18 cellular contexts compared by ENCODE assay signal in the genomic region with DNA sequence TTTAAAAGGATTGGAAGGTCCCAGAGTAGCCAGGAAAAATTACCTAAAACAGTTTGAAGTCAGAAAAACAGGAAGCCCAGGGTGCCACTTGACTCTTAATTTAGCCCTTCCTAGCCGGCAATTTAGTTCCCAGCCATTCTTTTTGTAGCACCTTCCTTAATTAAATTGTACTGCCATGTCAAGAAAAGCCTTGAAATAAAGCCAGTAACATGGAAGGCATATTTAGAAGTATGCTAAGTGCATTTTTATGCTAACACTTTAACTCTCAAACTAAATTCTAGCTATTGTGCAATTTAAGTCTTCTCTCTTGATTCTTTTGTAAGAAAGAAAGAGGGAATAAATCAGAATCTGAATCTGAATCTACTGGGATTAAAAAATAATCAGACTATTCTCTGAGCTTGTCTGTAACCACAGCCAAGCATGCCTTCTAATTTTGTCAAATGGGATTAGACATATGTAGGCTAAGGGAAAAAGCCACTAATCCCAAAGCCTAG.
"Had no signal": no experiment of that assay in that cellular context is flagged by ENCODE, and none has a peak within 500 bp of the region (broad histone marks: within the 10 kb centered on the region; RNA-seq: fewer than 3 reads in every experiment).

No MANE protein-coding gene starts in this region.

- DNase-seq: activated CD4-positive, alpha-beta T cell treated with anti-CD3 and anti-CD28 coated beads for 48 hours; activated CD8-positive, alpha-beta memory T cell treated with anti-CD3 and anti-CD28 coated beads, Interleukin-2, amount 50 U/mL, for 48 hours; activated CD8-positive, alpha-beta T cell treated with anti-CD3 and anti-CD28 coated beads, Interleukin-2, amount 10 ng/mL, durations not matched to agents 7 days and 5 days; activated naive CD4-positive, alpha-beta T cell; activated naive CD8-positive, alpha-beta T cell treated with anti-CD3 and anti-CD28 coated beads, Interleukin-2, amount 50 U/mL, for 24 hours; colonic mucosa; effector CD4-positive, alpha-beta T cell; foreskin melanocyte; heart right ventricle; kidney; midbrain; naive B cell; posterior cingulate gyrus; stimulated activated CD4-positive, alpha-beta T cell treated with anti-CD3 and anti-CD28 coated beads, Interleukin-4, amount 100 ng/mL, for 4 hours; stomach; transverse colon had no signal

- ATAC-seq: activated CD8-positive, alpha-beta T cell treated with anti-CD3 and anti-CD28 coated beads, Interleukin-2, amount 10 ng/mL, durations not matched to agents 7 days and 5 days; activated naive CD8-positive, alpha-beta T cell treated with anti-CD3 and anti-CD28 coated beads, Interleukin-2, amount 50 U/mL, for 24 hours; heart right ventricle had no signal

- H3K27ac ChIP-seq: colonic mucosa, right atrium auricular region, skin epidermis, stomach had no signal

- H3K36me3 ChIP-seq: colonic mucosa, heart right ventricle, right atrium auricular region, stomach, transverse colon had no signal

- H3K9me3 ChIP-seq: colonic mucosa, heart right ventricle, right atrium auricular region, stomach, transverse colon had no signal

- H3K4me3 ChIP-seq: colonic mucosa, heart right ventricle, right atrium auricular region, skin epidermis, stomach, transverse colon had no signal

- H3K27me3 ChIP-seq: colonic mucosa, heart right ventricle, right atrium auricular region, stomach, transverse colon had no signal

- H3K4me1 ChIP-seq: colonic mucosa had no signal
